In the genomic region with DNA sequence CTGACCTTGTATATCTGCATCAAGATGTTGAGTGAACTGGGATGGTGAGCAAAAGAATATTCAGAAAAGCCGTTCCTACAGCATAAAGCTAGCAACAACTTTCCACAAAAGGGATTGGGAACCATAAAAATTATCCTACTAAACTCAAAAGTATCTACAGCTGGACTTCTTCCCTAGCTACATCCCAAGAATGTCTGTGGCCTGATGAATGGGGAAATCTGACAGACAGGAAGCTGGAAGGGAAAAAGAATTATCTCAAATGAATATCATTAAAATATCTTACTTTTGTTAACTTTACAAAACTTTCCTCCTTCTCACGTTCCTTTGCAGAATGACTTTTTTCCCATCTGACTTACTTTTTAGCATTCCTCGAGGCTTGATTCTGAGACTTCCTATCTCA, we compare ENCODE assay signal across 18 cellular contexts.
A peak's percentile ranks its signal among the peaks of the same experiment; 100 is the strongest.
DNase-seq lines count a peak whose midpoint lies in the region; FAIRE-seq and TF ChIP-seq lines count a peak whose summit lies in the region.
"Had no signal": no experiment of that assay in that cellular context is flagged by ENCODE, and none has a peak within 500 bp of the region (broad histone marks: within the 10 kb centered on the region; RNA-seq: fewer than 3 reads in every experiment).

No MANE protein-coding gene starts in this region.

- no peaks in the 10 kb centered on the region for H3K4me1 ChIP-seq in astrocyte (ENCODE audit: insufficient read depth, low read length)
- H3K4me1 ChIP-seq: BLaER1 had no signal

- H3K36me3 ChIP-seq in BJ (ENCODE audit: control insufficient read depth, insufficient read depth, low read length), result no peaks in the 10 kb centered on the region
- no peaks in the 10 kb centered on the region for H3K36me3 ChIP-seq in astrocyte (ENCODE audit: insufficient read depth, low read length)
- H3K36me3 ChIP-seq: BLaER1 had no signal

- no peak for TF ChIP-seq CTCF in BJ (IDR thresholded peaks at IDR 0.05; ENCODE audit: insufficient read depth, low read depth, low read length)
- no peak for TF ChIP-seq CTCF in astrocyte (IDR thresholded peaks at IDR 0.05; ENCODE audit: insufficient read depth, low read depth, low read length)

- H3K79me2 ChIP-seq in astrocyte (ENCODE audit: insufficient read depth, low read length), result no peaks in the 10 kb centered on the region

- H3K9me3 Mint-ChIP-seq in astrocyte (ENCODE audit: unreplicated experiment), result no peaks in the 10 kb centered on the region

- no peaks in the 10 kb centered on the region for H3K9me3 ChIP-seq in astrocyte (ENCODE audit: insufficient read depth, low read depth, low read length)
- H3K9me3 ChIP-seq: BLaER1 had no signal

- H3K4me1 Mint-ChIP-seq in astrocyte (ENCODE audit: low read depth, unreplicated experiment), result no peaks in the 10 kb centered on the region
- H3K4me1 Mint-ChIP-seq: CD14-positive monocyte; CD4-positive, alpha-beta memory T cell had no signal

- DNase-seq in BJ (ENCODE audit: low read depth) (peak; percentile 9), GM04504 (ENCODE audit: low read depth) (peak; percentile 17), astrocyte (ENCODE audit: low read depth) (peak; percentile 22), NCI-H526 (lab: John Stamatoyannopoulos, UW) (no peak), LoVo (ENCODE audit: low spot score) (no peak), nucleus accumbens (lab: John Stamatoyannopoulos, UW) (no peak)
- DNase-seq: AML-193; CD4-positive, alpha-beta memory T cell; DMS153; DND-41; GOT3; H7 had no signal

- no peak overlapping the region for H3K27ac ChIP-seq in astrocyte (ENCODE audit: low read depth, low read length)
- H3K27ac ChIP-seq: BLaER1, HL-60, KMS-11 had no signal

- CTCF ChIA-PET in BJ (lab: Yijun Ruan, JAX), result no interaction called here

- no peaks in the 10 kb centered on the region for H3K27me3 ChIP-seq in BJ (ENCODE audit: control insufficient read depth, insufficient read depth, low read length)
- H3K27me3 ChIP-seq in astrocyte (ENCODE audit: insufficient read depth, low read length), result no peaks in the 10 kb centered on the region
- H3K27me3 ChIP-seq: BLaER1 had no signal

- H3K4me2 ChIP-seq in astrocyte (ENCODE audit: low read length), result no peak overlapping the region
- H3K4me2 ChIP-seq: BLaER1, KMS-11 had no signal

- H3K4me3 ChIP-seq in BJ (ENCODE audit: low read depth, low read length) (no peak overlapping the region), astrocyte (ENCODE audit: insufficient read depth, low read depth, low read length) (no peak overlapping the region)
- H3K4me3 ChIP-seq: BLaER1, GM12878 had no signal

- H3K27ac Mint-ChIP-seq in astrocyte (ENCODE audit: unreplicated experiment), result no peak overlapping the region
- H3K27ac Mint-ChIP-seq: CD14-positive monocyte; CD4-positive, alpha-beta memory T cell had no signal

- H3K4me3 Mint-ChIP-seq in astrocyte (ENCODE audit: unreplicated experiment), result no peak overlapping the region
- H3K4me3 Mint-ChIP-seq: CD14-positive monocyte; CD4-positive, alpha-beta memory T cell had no signal

- no peaks in the 10 kb centered on the region for H4K20me1 ChIP-seq in astrocyte (ENCODE audit: insufficient read depth, low read length)
- H4K20me1 ChIP-seq: BLaER1 had no signal

- POLR2A ChIA-PET in BJ (lab: Charles Lee), result no interaction called here

- H3K27me3 Mint-ChIP-seq in astrocyte (ENCODE audit: low read depth, unreplicated experiment), result no peaks in the 10 kb centered on the region

- H2AFZ ChIP-seq in astrocyte (ENCODE audit: low read depth, low read length), result no peak overlapping the region

- H3K9ac ChIP-seq in astrocyte (ENCODE audit: low read length), result no peak overlapping the region
- H3K9ac ChIP-seq: BLaER1, KMS-11 had no signal

- H3K36me3 Mint-ChIP-seq in astrocyte (ENCODE audit: low read depth, unreplicated experiment), result no peaks in the 10 kb centered on the region
- H3K36me3 Mint-ChIP-seq: CD14-positive monocyte; CD4-positive, alpha-beta memory T cell had no signal

- FAIRE-seq in astrocyte (lab: Jason Lieb, UNC), result no peak
- FAIRE-seq: G401.6, GM12878 had no signal

Comparison
In these comparisons a context has a peak if more than half of its experiments do, and no peak if none do; other contexts are left out.
1. DNase-seq: peak in BJ (single experiment), GM04504 (single experiment) and astrocyte (single experiment); none in NCI-H526 (0 of 2), LoVo (single experiment) and nucleus accumbens (0 of 56).